Comparison of ENCODE assay signal across 8 cellular contexts in genomic region chr11:3160252-3161031, GRCh38. TPM values are rescaled to one million over a fixed set of nuclear protein-coding genes. Genes with fewer than 3 reads are reported as not detected.
A peak's percentile ranks its signal among the peaks of the same experiment; 100 is the strongest.
DNase-seq lines count a peak whose midpoint lies in the region; ATAC-seq and TF ChIP-seq lines count a peak whose summit lies in the region.

No MANE protein-coding gene starts in this region.

- peak overlapping the region; percentile 44 to 54 for H3K4me3 ChIP-seq in Panc1 (ENCODE audit: low read depth in 2 of 2, low read length in 2 of 2)
- H3K4me3 ChIP-seq in skin epidermis: peak overlapping the region; percentile 16 to 34 (median 29)

- peak; percentile 50 for DNase-seq in activated CD8-positive, alpha-beta T cell treated with anti-CD3 and anti-CD28 coated beads for 36 hours
- no peak for DNase-seq in activated CD8-positive, alpha-beta T cell treated with anti-CD3 and anti-CD28 coated beads, Interleukin-2, amount 10 ng/mL, durations not matched to agents 7 days and 5 days
- peak; percentile 20 for DNase-seq in Panc1 (ENCODE audit: low read depth, low spot score)
- peak; percentile 90 for DNase-seq in dermis blood vessel endothelial cell
- peak; percentile 49 for DNase-seq in kidney glomerular epithelial cell (lab: John Stamatoyannopoulos, UW)
- DNase-seq in germinal center (ENCODE audit: low spot score): no peak
- DNase-seq in AML-193 (lab: John Stamatoyannopoulos, UW): no peak

- TF ChIP-seq CTCF in activated CD8-positive, alpha-beta T cell treated with anti-CD3 and anti-CD28 coated beads for 36 hours (IDR thresholded peaks at IDR 0.05): no peak
- TF ChIP-seq CTCF in Panc1 (IDR thresholded peaks at IDR 0.05): no peak

- CTCF ChIA-PET in activated CD8-positive, alpha-beta T cell treated with anti-CD3 and anti-CD28 coated beads for 36 hours (lab: Charles Lee): no interaction called here
- CTCF ChIA-PET in activated CD8-positive, alpha-beta T cell treated with anti-CD3 and anti-CD28 coated beads, Interleukin-2, amount 10 ng/mL, durations not matched to agents 7 days and 5 days (lab: Charles Lee): no interaction called here
- CTCF ChIA-PET in Panc1 (lab: Charles Lee): interaction anchor here (0.6 kb wide), 1 partner anchor 50 kb away, joined by 4 read pairs; no protein-coding TSS in a partner anchor

- no peaks in the 10 kb centered on the region for H3K9me3 ChIP-seq in Panc1 (ENCODE audit: control insufficient read depth, insufficient read depth, low read depth, low read length)

- no peak overlapping the region for H3K4me3 Mint-ChIP-seq in activated CD8-positive, alpha-beta T cell treated with anti-CD3 and anti-CD28 coated beads for 36 hours
- H3K4me3 Mint-ChIP-seq in activated CD8-positive, alpha-beta T cell treated with anti-CD3 and anti-CD28 coated beads, Interleukin-2, amount 10 ng/mL, durations not matched to agents 7 days and 5 days: no peak overlapping the region

- ATAC-seq in activated CD8-positive, alpha-beta T cell treated with anti-CD3 and anti-CD28 coated beads for 36 hours: peak; percentile 22
- no peak for ATAC-seq in activated CD8-positive, alpha-beta T cell treated with anti-CD3 and anti-CD28 coated beads, Interleukin-2, amount 10 ng/mL, durations not matched to agents 7 days and 5 days
- ATAC-seq in Panc1: peak; percentile 85

- no TSS peak for BruUV-seq in Panc1 (replicated peaks; lab: Mats Ljungman, UMichigan)

- no peaks in the 10 kb centered on the region for H3K36me3 Mint-ChIP-seq in activated CD8-positive, alpha-beta T cell treated with anti-CD3 and anti-CD28 coated beads for 36 hours (ENCODE audit: low read depth)
- no peaks in the 10 kb centered on the region for H3K36me3 Mint-ChIP-seq in activated CD8-positive, alpha-beta T cell treated with anti-CD3 and anti-CD28 coated beads, Interleukin-2, amount 10 ng/mL, durations not matched to agents 7 days and 5 days (ENCODE audit: low read depth)

- H3K27me3 ChIP-seq in Panc1 (ENCODE audit: control insufficient read depth, insufficient read depth, low read length): no peaks in the 10 kb centered on the region

- in situ Hi-C loops in Panc1 (cut with HindIII; ENCODE audit: low pct_unique_long_range_greater_than_20kb, low sequenced_read_pairs): no loop called here

- H3K27ac ChIP-seq in Panc1 (ENCODE audit: low read length): peak overlapping the region; percentile 64
- peak overlapping the region in 18 of 21 experiments; percentile 3 to 84 (median 58) for H3K27ac ChIP-seq in skin epidermis

- intact Hi-C loops in activated CD8-positive, alpha-beta T cell treated with anti-CD3 and anti-CD28 coated beads for 36 hours (cut with micrococcal nuclease): no loop called here
- intact Hi-C loops in Panc1 (cut with micrococcal nuclease; ENCODE audit: unreplicated experiment): no loop called here

- POLR2A ChIA-PET in activated CD8-positive, alpha-beta T cell treated with anti-CD3 and anti-CD28 coated beads for 36 hours (lab: Charles Lee): interaction anchor here (1.0 kb wide), 1 partner anchor 11 kb away, joined by 3 read pairs; no protein-coding TSS in a partner anchor
- POLR2A ChIA-PET in activated CD8-positive, alpha-beta T cell treated with anti-CD3 and anti-CD28 coated beads, Interleukin-2, amount 10 ng/mL, durations not matched to agents 7 days and 5 days (lab: Charles Lee): no interaction called here
- POLR2A ChIA-PET in Panc1 (lab: Charles Lee): interaction anchor here (0.5 kb wide), 1 partner anchor 35 kb away, joined by 3 read pairs; no protein-coding TSS in a partner anchor

- peaks cover 46% of the 10 kb centered on the region for H3K4me1 ChIP-seq in Panc1 (ENCODE audit: control insufficient read depth, insufficient read depth, low read length)

- H3K9me3 Mint-ChIP-seq in activated CD8-positive, alpha-beta T cell treated with anti-CD3 and anti-CD28 coated beads for 36 hours: no peaks in the 10 kb centered on the region
- H3K9me3 Mint-ChIP-seq in activated CD8-positive, alpha-beta T cell treated with anti-CD3 and anti-CD28 coated beads, Interleukin-2, amount 10 ng/mL, durations not matched to agents 7 days and 5 days (ENCODE audit: insufficient read depth): no peaks in the 10 kb centered on the region

- H3K36me3 ChIP-seq in Panc1 (ENCODE audit: control insufficient read depth, insufficient read depth, low read length): no peaks in the 10 kb centered on the region

- peaks cover 19% of the 10 kb centered on the region for H3K4me1 Mint-ChIP-seq in activated CD8-positive, alpha-beta T cell treated with anti-CD3 and anti-CD28 coated beads for 36 hours (ENCODE audit: low read depth)
- H3K4me1 Mint-ChIP-seq in activated CD8-positive, alpha-beta T cell treated with anti-CD3 and anti-CD28 coated beads, Interleukin-2, amount 10 ng/mL, durations not matched to agents 7 days and 5 days (ENCODE audit: low read depth): peaks cover 20% of the 10 kb centered on the region

- no peak overlapping the region for H3K27ac Mint-ChIP-seq in activated CD8-positive, alpha-beta T cell treated with anti-CD3 and anti-CD28 coated beads for 36 hours
- H3K27ac Mint-ChIP-seq in activated CD8-positive, alpha-beta T cell treated with anti-CD3 and anti-CD28 coated beads, Interleukin-2, amount 10 ng/mL, durations not matched to agents 7 days and 5 days: no peak overlapping the region

- H3K27me3 Mint-ChIP-seq in activated CD8-positive, alpha-beta T cell treated with anti-CD3 and anti-CD28 coated beads for 36 hours: peaks cover 5% of the 10 kb centered on the region
- peaks cover 21% of the 10 kb centered on the region for H3K27me3 Mint-ChIP-seq in activated CD8-positive, alpha-beta T cell treated with anti-CD3 and anti-CD28 coated beads, Interleukin-2, amount 10 ng/mL, durations not matched to agents 7 days and 5 days (ENCODE audit: low read depth)

RNA-seq across cellular contexts. Expression of gene OSBPL5, which starts 4.7 kb away (rescaled TPM):
- 1 to 10 TPM; 4.8 to 5.9 TPM for total RNA-seq in activated CD8-positive, alpha-beta T cell treated with anti-CD3 and anti-CD28 coated beads for 36 hours
- 10 to 100 TPM; 10.1 to 11.0 TPM for total RNA-seq in activated CD8-positive, alpha-beta T cell treated with anti-CD3 and anti-CD28 coated beads, Interleukin-2, amount 10 ng/mL, durations not matched to agents 7 days and 5 days
- total RNA-seq in Panc1 (2021; ENCODE audit: unreplicated experiment) (20.2 TPM), dermis blood vessel endothelial cell (74.9 and 110 TPM in 2 replicates)
- polyA plus RNA-seq in Panc1 (2012; ENCODE audit: insufficient read length): 25.3 TPM

RNA-seq across cellular contexts. Expression of gene MRGPRG, which starts 58.2 kb away (rescaled TPM):
- not detected for total RNA-seq in activated CD8-positive, alpha-beta T cell treated with anti-CD3 and anti-CD28 coated beads for 36 hours
- total RNA-seq in activated CD8-positive, alpha-beta T cell treated with anti-CD3 and anti-CD28 coated beads, Interleukin-2, amount 10 ng/mL, durations not matched to agents 7 days and 5 days: not detected
- total RNA-seq in Panc1 (2021; ENCODE audit: unreplicated experiment): not detected
- not detected for polyA plus RNA-seq in Panc1 (2012; ENCODE audit: insufficient read length)
- not detected in 2 replicates for total RNA-seq in dermis blood vessel endothelial cell

Comparison
In these comparisons a context has a peak if more than half of its experiments do, and no peak if none do; other contexts are left out.
1. DNase-seq: peak in activated CD8-positive, alpha-beta T cell treated with anti-CD3 and anti-CD28 coated beads for 36 hours (single experiment), Panc1 (single experiment), dermis blood vessel endothelial cell (single experiment) and kidney glomerular epithelial cell (single experiment); none in activated CD8-positive, alpha-beta T cell treated with anti-CD3 and anti-CD28 coated beads, Interleukin-2, amount 10 ng/mL, durations not matched to agents 7 days and 5 days (single experiment), germinal center (single experiment) and AML-193 (0 of 2).